Comparison of ENCODE assay signal across 11 cellular contexts in the genomic region with DNA sequence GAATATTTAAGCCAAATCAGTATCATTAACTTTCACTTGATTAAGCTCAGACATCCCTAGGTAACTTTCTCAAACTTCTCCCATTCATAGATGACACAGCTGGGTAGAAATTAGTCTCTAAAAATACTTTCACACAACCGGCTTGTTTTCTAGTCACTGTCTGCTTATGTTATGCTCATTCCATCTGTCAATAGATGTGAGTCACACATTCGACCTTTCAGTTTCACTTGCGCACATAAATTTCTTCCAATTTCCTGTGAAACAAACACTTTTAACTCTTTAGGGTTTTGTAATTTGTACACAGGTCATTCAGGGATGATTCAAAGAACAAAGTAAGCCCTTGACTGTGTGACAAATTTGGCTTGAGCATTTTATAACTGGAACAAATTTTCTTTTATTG.
DNase-seq lines count a peak whose midpoint lies in the region; ATAC-seq, FAIRE-seq and TF ChIP-seq lines count a peak whose summit lies in the region.
"Had no signal": no experiment of that assay in that cellular context is flagged by ENCODE, and none has a peak within 500 bp of the region (broad histone marks: within the 10 kb centered on the region; RNA-seq: fewer than 3 reads in every experiment).

No MANE protein-coding gene starts in this region.

- no peaks in the 10 kb centered on the region for H3K79me2 ChIP-seq in astrocyte (ENCODE audit: insufficient read depth, low read length)

- peak overlapping the region; percentile 64 for H3K27ac ChIP-seq in astrocyte (ENCODE audit: low read depth, low read length)

- H3K4me3 Mint-ChIP-seq in astrocyte (ENCODE audit: unreplicated experiment), result peak overlapping the region; percentile 7
- H3K4me3 Mint-ChIP-seq: WTC11 had no signal

- peaks cover 2% of the 10 kb centered on the region for H3K36me3 Mint-ChIP-seq in astrocyte (ENCODE audit: low read depth, unreplicated experiment)
- H3K36me3 Mint-ChIP-seq: WTC11 had no signal

- H3K4me1 ChIP-seq in astrocyte (ENCODE audit: insufficient read depth, low read length), result peaks cover 12% of the 10 kb centered on the region

- ATAC-seq in GM19328 (IDR thresholded peaks at IDR 0.05; ENCODE audit: unreplicated experiment) (peak; percentile 81), HG03066 (IDR thresholded peaks at IDR 0.05; ENCODE audit: low read depth, unreplicated experiment) (peak; percentile 93)
- ATAC-seq: K562, WTC11 had no signal

- H3K9me3 Mint-ChIP-seq in astrocyte (ENCODE audit: unreplicated experiment), result no peaks in the 10 kb centered on the region
- H3K9me3 Mint-ChIP-seq: WTC11 had no signal

- H3K27me3 Mint-ChIP-seq in astrocyte (ENCODE audit: low read depth, unreplicated experiment), result no peaks in the 10 kb centered on the region

- H4K20me1 ChIP-seq in astrocyte (ENCODE audit: insufficient read depth, low read length), result no peaks in the 10 kb centered on the region

- no peak for TF ChIP-seq CTCF in astrocyte (IDR thresholded peaks at IDR 0.05; ENCODE audit: insufficient read depth, low read depth, low read length)

- no peaks in the 10 kb centered on the region for H3K9me3 ChIP-seq in astrocyte (ENCODE audit: insufficient read depth, low read depth, low read length)

- H3K36me3 ChIP-seq in astrocyte (ENCODE audit: insufficient read depth, low read length), result no peaks in the 10 kb centered on the region

- H3K27ac Mint-ChIP-seq in astrocyte (ENCODE audit: unreplicated experiment), result peak overlapping the region; percentile 88
- H3K27ac Mint-ChIP-seq: WTC11 had no signal

- no peak overlapping the region for H3K4me3 ChIP-seq in astrocyte (ENCODE audit: insufficient read depth, low read depth, low read length)
- H3K4me3 ChIP-seq: K562 had no signal

- H2AFZ ChIP-seq in astrocyte (ENCODE audit: low read depth, low read length), result peak overlapping the region; percentile 2

- H3K27me3 ChIP-seq in astrocyte (ENCODE audit: insufficient read depth, low read length), result no peaks in the 10 kb centered on the region

- no peak for TF ChIP-seq POLR2A in GM12891 (IDR thresholded peaks at IDR 0.05; ENCODE audit: low read depth, low read length)

- H3K4me2 ChIP-seq in astrocyte (ENCODE audit: low read length), result peak overlapping the region; percentile 61

- DNase-seq in A172 (ENCODE audit: low spot score) (peak; percentile 55), astrocyte (ENCODE audit: low read depth) (peak; percentile 87), GM12891 (ENCODE audit: insufficient read length, low spot score) (no peak), RCC 7860 (ENCODE audit: low spot score) (no peak), HuH-7.5 (ENCODE audit: low spot score) (no peak), NCI-H2029 treated with DMSO at 0.1 percent for 48 hours (lab: John Stamatoyannopoulos, UW) (no peak)
- DNase-seq: stimulated activated CD4-positive, alpha-beta T cell treated with anti-CD3 and anti-CD28 coated beads, Interleukin-4, amount 100 ng/mL, for 24 hours had no signal

- FAIRE-seq in astrocyte (lab: Jason Lieb, UNC) (peak; percentile 78), GM12891 (lab: Jason Lieb, UNC) (no peak), RCC 7860 (lab: Jason Lieb, UNC) (no peak)
- FAIRE-seq: K562 had no signal

- peaks cover 18% of the 10 kb centered on the region for H3K4me1 Mint-ChIP-seq in astrocyte (ENCODE audit: low read depth, unreplicated experiment)
- H3K4me1 Mint-ChIP-seq: WTC11 had no signal

- peak overlapping the region; percentile 45 for H3K9ac ChIP-seq in astrocyte (ENCODE audit: low read length)

TF ChIP-seq in GM12891, 5 proteins besides CTCF, POLR2A, EP300 and RAD21:
- TF ChIP-seq PAX5 (IDR thresholded peaks at IDR 0.05; ENCODE audit: insufficient read depth, low read length, severe bottlenecking) (no peak), SPI1 (IDR thresholded peaks at IDR 0.05; ENCODE audit: low read depth, low read length) (no peak)

Comparison
In these comparisons a context has a peak if more than half of its experiments do, and no peak if none do; other contexts are left out.
1. DNase-seq: peak in A172 (single experiment) and astrocyte (single experiment); none in GM12891 (single experiment), RCC 7860 (single experiment), HuH-7.5 (single experiment) and NCI-H2029 treated with DMSO at 0.1 percent for 48 hours (single experiment).